In the genomic region with DNA sequence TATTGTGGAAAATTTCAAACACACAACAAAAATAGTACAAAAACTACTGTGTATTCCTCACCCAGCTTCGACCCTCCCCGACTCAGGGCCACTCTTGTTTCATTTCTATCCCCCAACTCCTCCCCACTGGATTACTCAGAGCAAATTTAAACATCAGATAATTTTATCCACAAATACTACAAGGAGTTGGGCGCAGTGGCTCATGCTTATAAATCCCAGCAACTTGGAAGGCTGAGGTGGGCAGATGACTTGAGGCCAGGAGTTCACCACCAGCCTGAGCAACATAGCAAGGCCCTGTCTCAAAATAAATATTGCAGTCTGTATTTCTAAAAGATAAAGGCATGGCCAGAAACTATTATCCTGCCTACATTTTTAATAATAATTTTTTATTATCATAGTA, we compare ENCODE assay signal across 8 cellular contexts. TPM values are rescaled to one million over a fixed set of nuclear protein-coding genes. Genes with fewer than 3 reads are reported as not detected.
DNase-seq lines count a peak whose midpoint lies in the region; ATAC-seq and TF ChIP-seq lines count a peak whose summit lies in the region.
"Had no signal": no experiment of that assay in that cellular context is flagged by ENCODE, and none has a peak within 500 bp of the region (broad histone marks: within the 10 kb centered on the region; RNA-seq: fewer than 3 reads in every experiment).

No MANE protein-coding gene starts in this region.

- peaks cover 58% of the 10 kb centered on the region for H3K4me1 Mint-ChIP-seq in activated CD4-positive, alpha-beta memory T cell treated with anti-CD3 and anti-CD28 coated beads, Interleukin-2, amount 10 ng/mL, durations not matched to agents 7 days and 5 days

- DNase-seq in HL-60 (ENCODE audit: low read depth in 1 of 2, low spot score in 1 of 2) (no peak), islet precursor cell (peak; percentile 12), spleen (no peak), NAMALWA (ENCODE audit: low spot score) (no peak)
- no peak for DNase-seq in activated CD4-positive, alpha-beta memory T cell treated with anti-CD3 and anti-CD28 coated beads, Interleukin-2, amount 10 ng/mL, durations not matched to agents 7 days and 5 days

- POLR2A ChIA-PET in activated CD4-positive, alpha-beta memory T cell treated with anti-CD3 and anti-CD28 coated beads, Interleukin-2, amount 10 ng/mL, durations not matched to agents 7 days and 5 days (lab: Charles Lee): no interaction called here

- 53 to 63% (median 61%) methylated on average over 3 of the region's 3 CpGs for WGBS in spleen, 5 donors

- peaks cover 24% of the 10 kb centered on the region for H3K27me3 Mint-ChIP-seq in activated CD4-positive, alpha-beta memory T cell treated with anti-CD3 and anti-CD28 coated beads, Interleukin-2, amount 10 ng/mL, durations not matched to agents 7 days and 5 days

- ATAC-seq in GM21529 (IDR thresholded peaks at IDR 0.05; ENCODE audit: unreplicated experiment) (no peak), HG02870 (IDR thresholded peaks at IDR 0.05; ENCODE audit: unreplicated experiment) (no peak)

- peaks cover 20% of the 10 kb centered on the region for H3K36me3 Mint-ChIP-seq in activated CD4-positive, alpha-beta memory T cell treated with anti-CD3 and anti-CD28 coated beads, Interleukin-2, amount 10 ng/mL, durations not matched to agents 7 days and 5 days (ENCODE audit: low read depth)

- H3K27me3 ChIP-seq in HL-60 (ENCODE audit: insufficient read depth, poor library complexity, severe bottlenecking): no peaks in the 10 kb centered on the region
- H3K27me3 ChIP-seq in spleen (replicated peaks in 1 of 7): no peaks in the 10 kb centered on the region

- TF ChIP-seq POLR2A in spleen (IDR thresholded peaks at IDR 0.05): no peak

- TF ChIP-seq CTCF in HL-60 (IDR thresholded peaks at IDR 0.05; ENCODE audit: insufficient read depth, low read length): no peak
- TF ChIP-seq CTCF in spleen (IDR thresholded peaks at IDR 0.05 in 8 of 11, conservative IDR thresholded peaks at IDR 0.05 in 3 of 11): no peak

- H3K27ac Mint-ChIP-seq in activated CD4-positive, alpha-beta memory T cell treated with anti-CD3 and anti-CD28 coated beads, Interleukin-2, amount 10 ng/mL, durations not matched to agents 7 days and 5 days: peak overlapping the region; percentile 81

- CTCF ChIA-PET in activated CD4-positive, alpha-beta memory T cell treated with anti-CD3 and anti-CD28 coated beads, Interleukin-2, amount 10 ng/mL, durations not matched to agents 7 days and 5 days (lab: Charles Lee): interaction anchor here (0.6 to 0.9 kb wide), 2 partner anchors 9 to 113 kb away, joined by 3 read pairs; no protein-coding TSS in a partner anchor

- peaks cover 13% of the 10 kb centered on the region for H3K9me3 Mint-ChIP-seq in activated CD4-positive, alpha-beta memory T cell treated with anti-CD3 and anti-CD28 coated beads, Interleukin-2, amount 10 ng/mL, durations not matched to agents 7 days and 5 days

- no peak overlapping the region for H3K4me3 Mint-ChIP-seq in activated CD4-positive, alpha-beta memory T cell treated with anti-CD3 and anti-CD28 coated beads, Interleukin-2, amount 10 ng/mL, durations not matched to agents 7 days and 5 days

- H3K36me3 ChIP-seq in spleen: no peaks in the 10 kb centered on the region

- H3K4me1 ChIP-seq in spleen: peaks cover 30 to 56% (median 50%) of the 10 kb centered on the region in 6 donors

- peaks cover 0 to 8% (median 6%) of the 10 kb centered on the region in 8 donors for H3K9me3 ChIP-seq in spleen

- no peak overlapping the region for H3K4me3 ChIP-seq in HL-60 (replicated peaks; ENCODE audit: insufficient read depth, low read length)
- peak overlapping the region in 1 of 8 donors; percentile 2 for H3K4me3 ChIP-seq in spleen

- intact Hi-C loops in spleen (cut with DNase I; ENCODE audit: low total_unique reads): no loop called here

- peak overlapping the region; percentile 24 for H3K27ac ChIP-seq in HL-60 (replicated peaks)
- peak overlapping the region; percentile 16 to 86 (median 81) for H3K27ac ChIP-seq in spleen

RNA-seq across cellular contexts. Expression of a gene that starts 39.9 kb away (rescaled TPM):
- total RNA-seq in activated CD4-positive, alpha-beta memory T cell treated with anti-CD3 and anti-CD28 coated beads, Interleukin-2, amount 10 ng/mL, durations not matched to agents 7 days and 5 days: 1 to 10 TPM; 7.1 to 7.4 TPM
- 100 to 1,000 TPM in 3 of 7 donors, 10 to 100 TPM in 4; 44.1 to 214 (median 90.3) TPM for total RNA-seq in spleen
- 10 to 100 TPM; 25.9 to 29.5 (median 29.4) TPM for polyA plus RNA-seq in spleen
- total RNA-seq: M059J had no signal

Comparison
In these comparisons a context has a peak if more than half of its experiments do, and no peak if none do; other contexts are left out.
1. RNA of a gene that starts 39.9 kb away (total RNA-seq): 44.1 to 214 TPM in spleen; 7.1 to 7.4 TPM in activated CD4-positive, alpha-beta memory T cell treated with anti-CD3 and anti-CD28 coated beads, Interleukin-2, amount 10 ng/mL, durations not matched to agents 7 days and 5 days; every median in the first group is over 4 times any median in the second.